11 cellular contexts compared by ENCODE assay signal in genomic region chr15:63905558-63906265, GRCh38.
A peak's percentile ranks its signal among the peaks of the same experiment; 100 is the strongest.
DNase-seq lines count a peak whose midpoint lies in the region; ATAC-seq and TF ChIP-seq lines count a peak whose summit lies in the region.
"Had no signal": no experiment of that assay in that cellular context is flagged by ENCODE, and none has a peak within 500 bp of the region (broad histone marks: within the 10 kb centered on the region; RNA-seq: fewer than 3 reads in every experiment).

No MANE protein-coding gene starts in this region.

- H3K9me3 ChIP-seq in KOPT-K1 (ENCODE audit: insufficient read depth, low read length, poor library complexity, severe bottlenecking) (no peaks in the 10 kb centered on the region), neutrophil (no peaks in the 10 kb centered on the region), SJCRH30 (replicated peaks) (no peaks in the 10 kb centered on the region)

- ATAC-seq in GM21576 (IDR thresholded peaks at IDR 0.05; ENCODE audit: unreplicated experiment): no peak
- ATAC-seq in GM21737 (IDR thresholded peaks at IDR 0.05; ENCODE audit: unreplicated experiment): no peak
- ATAC-seq: WTC11 had no signal

- H3K27me3 Mint-ChIP-seq in activated naive CD8-positive, alpha-beta T cell treated with anti-CD3 and anti-CD28 coated beads for 36 hours: no peaks in the 10 kb centered on the region

- H3K27ac ChIP-seq in KOPT-K1 (ENCODE audit: low read depth, low read length, poor library complexity, severe bottlenecking) (peak overlapping the region; percentile 35), neutrophil (peak overlapping the region; percentile 67), SJCRH30 (no peak overlapping the region)

- no peak overlapping the region for H3K4me3 Mint-ChIP-seq in activated naive CD8-positive, alpha-beta T cell treated with anti-CD3 and anti-CD28 coated beads for 36 hours
- H3K4me3 Mint-ChIP-seq: mesothelial cell of epicardium, WTC11 had no signal

- no peaks in the 10 kb centered on the region for H3K36me3 Mint-ChIP-seq in activated naive CD8-positive, alpha-beta T cell treated with anti-CD3 and anti-CD28 coated beads for 36 hours
- H3K36me3 Mint-ChIP-seq: mesothelial cell of epicardium, WTC11 had no signal

- TF ChIP-seq CTCF in neutrophil (IDR thresholded peaks at IDR 0.05): no peak

- peak overlapping the region; percentile 70 for H3K27ac Mint-ChIP-seq in activated naive CD8-positive, alpha-beta T cell treated with anti-CD3 and anti-CD28 coated beads for 36 hours
- H3K27ac Mint-ChIP-seq: mesothelial cell of epicardium, WTC11 had no signal

- no peaks in the 10 kb centered on the region for H3K36me3 ChIP-seq in KOPT-K1 (ENCODE audit: insufficient read depth, low read length)
- H3K36me3 ChIP-seq in neutrophil: peaks cover 71% of the 10 kb centered on the region
- no peaks in the 10 kb centered on the region for H3K36me3 ChIP-seq in SJCRH30

- H3K4me3 ChIP-seq in neutrophil (ENCODE audit: low read depth in 1 of 2, low read length in 1 of 2) (no peak overlapping the region), SJCRH30 (no peak overlapping the region)

- H3K27me3 ChIP-seq in neutrophil: no peaks in the 10 kb centered on the region
- H3K27me3 ChIP-seq in SJCRH30: no peaks in the 10 kb centered on the region

- H3K4me1 Mint-ChIP-seq in activated naive CD8-positive, alpha-beta T cell treated with anti-CD3 and anti-CD28 coated beads for 36 hours: peaks cover 21% of the 10 kb centered on the region

- DNase-seq in GDM1 (lab: John Stamatoyannopoulos, UW): peak; percentile 48
- no peak for DNase-seq in activated naive CD8-positive, alpha-beta T cell treated with anti-CD3 and anti-CD28 coated beads for 36 hours
- DNase-seq in SJCRH30: no peak
- DNase-seq in iPS-NIHi7 (ENCODE audit: extremely low spot score): no peak
- DNase-seq: substantia nigra had no signal

- no peaks in the 10 kb centered on the region for H3K9me3 Mint-ChIP-seq in activated naive CD8-positive, alpha-beta T cell treated with anti-CD3 and anti-CD28 coated beads for 36 hours
- H3K9me3 Mint-ChIP-seq: mesothelial cell of epicardium, WTC11 had no signal

- H3K4me1 ChIP-seq in neutrophil (ENCODE audit: control insufficient read depth in 1 of 2, insufficient read depth in 1 of 2, low read depth in 1 of 2, low read length in 1 of 2) (peaks cover 34 to 44% of the 10 kb centered on the region in 2 experiments), SJCRH30 (peaks cover 23% of the 10 kb centered on the region)
